ENCODE assay signal across 1 cellular context in the genomic region with DNA sequence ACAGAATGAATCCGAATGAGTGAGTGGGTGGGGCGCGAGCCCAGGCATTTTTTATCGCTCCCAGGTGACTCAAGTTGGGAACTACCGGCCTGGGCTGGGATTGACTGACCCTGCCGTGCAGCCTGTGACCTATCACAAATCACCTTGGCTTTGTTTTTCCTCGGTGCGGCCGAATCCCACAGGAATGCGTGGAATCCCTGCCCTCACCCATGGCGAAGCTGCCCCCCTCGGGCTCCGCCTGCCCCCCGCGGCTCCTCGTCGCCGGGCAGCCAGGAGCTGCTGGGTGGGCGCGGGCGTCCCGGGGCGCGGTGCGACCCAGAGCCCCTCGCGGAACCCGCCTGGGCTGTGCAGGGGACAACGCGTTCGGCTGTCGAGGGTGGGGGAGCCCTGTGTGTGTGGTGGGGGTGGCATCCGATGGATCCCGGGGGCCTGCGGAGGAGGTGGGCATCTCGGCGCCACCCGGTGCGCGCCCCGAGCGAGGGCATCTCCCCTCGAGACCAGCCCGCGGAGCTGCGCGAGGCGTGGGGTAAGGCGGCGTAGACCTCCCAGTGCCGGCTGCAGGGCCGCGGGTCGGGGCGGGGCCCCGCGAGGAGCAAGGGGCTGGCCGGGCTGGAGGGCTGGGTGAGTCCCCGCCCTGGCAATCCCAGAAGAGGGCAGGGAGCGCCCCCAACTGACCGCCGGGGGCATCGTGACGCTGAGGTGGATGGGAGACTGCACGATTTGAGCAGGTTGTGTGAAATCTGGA.
TF ChIP-seq lines count a peak whose summit lies in the region.

No MANE protein-coding gene starts in this region.

TF ChIP-seq in HEK293, 187 proteins besides CTCF, POLR2A, EP300 and RAD21 (continued from another document and continues in another):
- no peak for TF ChIP-seq ZNF664 (tag by site-specific recombination; IDR thresholded peaks at IDR 0.05)
- no peak for TF ChIP-seq HOXD13 (CRISPR knock-in tag; IDR thresholded peaks at IDR 0.05; ENCODE audit: borderline replicate concordance)
- TF ChIP-seq ZEB2 (tag by site-specific recombination; IDR thresholded peaks at IDR 0.05) = no peak
- TF ChIP-seq WT1 (tag by site-specific recombination; IDR thresholded peaks at IDR 0.05) = no peak
- TF ChIP-seq PRDM4 (tag by site-specific recombination; IDR thresholded peaks at IDR 0.05) = no peak
- TF ChIP-seq ZNF513 (tag by site-specific recombination; IDR thresholded peaks at IDR 0.05) = no peak
- TF ChIP-seq, protein P1, sequence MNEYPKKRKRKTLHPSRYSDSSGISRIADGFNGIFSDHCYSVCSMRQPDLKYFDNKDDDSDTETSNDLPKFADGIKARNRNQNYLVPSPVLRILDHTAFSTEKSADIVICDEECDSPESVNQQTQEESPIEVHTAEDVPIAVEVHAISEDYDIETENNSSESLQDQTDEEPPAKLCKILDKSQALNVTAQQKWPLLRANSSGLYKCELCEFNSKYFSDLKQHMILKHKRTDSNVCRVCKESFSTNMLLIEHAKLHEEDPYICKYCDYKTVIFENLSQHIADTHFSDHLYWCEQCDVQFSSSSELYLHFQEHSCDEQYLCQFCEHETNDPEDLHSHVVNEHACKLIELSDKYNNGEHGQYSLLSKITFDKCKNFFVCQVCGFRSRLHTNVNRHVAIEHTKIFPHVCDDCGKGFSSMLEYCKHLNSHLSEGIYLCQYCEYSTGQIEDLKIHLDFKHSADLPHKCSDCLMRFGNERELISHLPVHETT (tag by site-specific recombination; IDR thresholded peaks at IDR 0.05) = no peak
- TF ChIP-seq GLIS2 (tag by site-specific recombination; IDR thresholded peaks at IDR 0.05) = peak; percentile 95
- TF ChIP-seq, protein P2, sequence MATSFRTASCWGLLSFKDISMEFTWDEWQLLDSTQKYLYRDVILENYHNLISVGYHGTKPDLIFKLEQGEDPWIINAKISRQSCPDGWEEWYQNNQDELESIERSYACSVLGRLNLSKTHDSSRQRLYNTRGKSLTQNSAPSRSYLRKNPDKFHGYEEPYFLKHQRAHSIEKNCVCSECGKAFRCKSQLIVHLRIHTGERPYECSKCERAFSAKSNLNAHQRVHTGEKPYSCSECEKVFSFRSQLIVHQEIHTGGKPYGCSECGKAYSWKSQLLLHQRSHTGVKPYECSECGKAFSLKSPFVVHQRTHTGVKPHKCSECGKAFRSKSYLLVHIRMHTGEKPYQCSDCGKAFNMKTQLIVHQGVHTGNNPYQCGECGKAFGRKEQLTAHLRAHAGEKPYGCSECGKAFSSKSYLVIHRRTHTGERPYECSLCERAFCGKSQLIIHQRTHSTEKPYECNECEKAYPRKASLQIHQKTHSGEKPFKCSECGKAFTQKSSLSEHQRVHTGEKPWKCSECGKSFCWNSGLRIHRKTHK (tag by site-specific recombination; IDR thresholded peaks at IDR 0.05) = no peak
- no peak for TF ChIP-seq ZNF677 (tag by site-specific recombination; IDR thresholded peaks at IDR 0.05)
- 0 out of 2 replicates have a peak, but pooled peaks have one; percentile 27 for TF ChIP-seq ZSCAN5A (tag by site-specific recombination; IDR thresholded peaks at IDR 0.05)
- peak; percentile 61 for TF ChIP-seq ZBTB8A (tag by site-specific recombination; IDR thresholded peaks at IDR 0.05)
- 0 out of 2 replicates have a peak, but pooled peaks have one; percentile 25 for TF ChIP-seq BCL11B (tag by site-specific recombination; IDR thresholded peaks at IDR 0.05; ENCODE audit: low read depth)
- TF ChIP-seq ZNF501 (tag by site-specific recombination; IDR thresholded peaks at IDR 0.05) = no peak
- no peak for TF ChIP-seq ZNF10 (tag by site-specific recombination; IDR thresholded peaks at IDR 0.05)
- TF ChIP-seq ZBTB6 (tag by site-specific recombination; IDR thresholded peaks at IDR 0.05) = no peak
- no peak for TF ChIP-seq ZNF146 (tag by site-specific recombination; IDR thresholded peaks at IDR 0.05)
- no peak for TF ChIP-seq ZFP69B (tag by site-specific recombination; IDR thresholded peaks at IDR 0.05)
- TF ChIP-seq ZNF302 (tag by site-specific recombination; IDR thresholded peaks at IDR 0.05; ENCODE audit: low read depth) = no peak
- TF ChIP-seq ZNF843 (tag by site-specific recombination; IDR thresholded peaks at IDR 0.05) = 0 out of 2 replicates have a peak, but pooled peaks have one; percentile 22
- no peak for TF ChIP-seq ZNF362 (tag by site-specific recombination; IDR thresholded peaks at IDR 0.05)
- TF ChIP-seq ZNF654 (tag by site-specific recombination; IDR thresholded peaks at IDR 0.05; ENCODE audit: low read depth) = peak; percentile 94
- TF ChIP-seq ZNF561 (tag by site-specific recombination; IDR thresholded peaks at IDR 0.05; ENCODE audit: borderline replicate concordance) = no peak
- TF ChIP-seq, protein P3, sequence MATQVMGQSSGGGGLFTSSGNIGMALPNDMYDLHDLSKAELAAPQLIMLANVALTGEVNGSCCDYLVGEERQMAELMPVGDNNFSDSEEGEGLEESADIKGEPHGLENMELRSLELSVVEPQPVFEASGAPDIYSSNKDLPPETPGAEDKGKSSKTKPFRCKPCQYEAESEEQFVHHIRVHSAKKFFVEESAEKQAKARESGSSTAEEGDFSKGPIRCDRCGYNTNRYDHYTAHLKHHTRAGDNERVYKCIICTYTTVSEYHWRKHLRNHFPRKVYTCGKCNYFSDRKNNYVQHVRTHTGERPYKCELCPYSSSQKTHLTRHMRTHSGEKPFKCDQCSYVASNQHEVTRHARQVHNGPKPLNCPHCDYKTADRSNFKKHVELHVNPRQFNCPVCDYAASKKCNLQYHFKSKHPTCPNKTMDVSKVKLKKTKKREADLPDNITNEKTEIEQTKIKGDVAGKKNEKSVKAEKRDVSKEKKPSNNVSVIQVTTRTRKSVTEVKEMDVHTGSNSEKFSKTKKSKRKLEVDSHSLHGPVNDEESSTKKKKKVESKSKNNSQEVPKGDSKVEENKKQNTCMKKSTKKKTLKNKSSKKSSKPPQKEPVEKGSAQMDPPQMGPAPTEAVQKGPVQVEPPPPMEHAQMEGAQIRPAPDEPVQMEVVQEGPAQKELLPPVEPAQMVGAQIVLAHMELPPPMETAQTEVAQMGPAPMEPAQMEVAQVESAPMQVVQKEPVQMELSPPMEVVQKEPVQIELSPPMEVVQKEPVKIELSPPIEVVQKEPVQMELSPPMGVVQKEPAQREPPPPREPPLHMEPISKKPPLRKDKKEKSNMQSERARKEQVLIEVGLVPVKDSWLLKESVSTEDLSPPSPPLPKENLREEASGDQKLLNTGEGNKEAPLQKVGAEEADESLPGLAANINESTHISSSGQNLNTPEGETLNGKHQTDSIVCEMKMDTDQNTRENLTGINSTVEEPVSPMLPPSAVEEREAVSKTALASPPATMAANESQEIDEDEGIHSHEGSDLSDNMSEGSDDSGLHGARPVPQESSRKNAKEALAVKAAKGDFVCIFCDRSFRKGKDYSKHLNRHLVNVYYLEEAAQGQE (tag by site-specific recombination; IDR thresholded peaks at IDR 0.05) = no peak
- TF ChIP-seq RBAK (tag by site-specific recombination; IDR thresholded peaks at IDR 0.05) = no peak
- TF ChIP-seq TSHZ1 (tag by site-specific recombination; IDR thresholded peaks at IDR 0.05; ENCODE audit: borderline replicate concordance) = no peak
- no peak for TF ChIP-seq ZNF510 (tag by site-specific recombination; IDR thresholded peaks at IDR 0.05; ENCODE audit: insufficient replicate concordance)
- no peak for TF ChIP-seq ZNF2 (tag by site-specific recombination; IDR thresholded peaks at IDR 0.05)
- no peak for TF ChIP-seq ZNF239 (tag by site-specific recombination; IDR thresholded peaks at IDR 0.05)
- TF ChIP-seq ZBTB7A (tag by site-specific recombination; IDR thresholded peaks at IDR 0.05; ENCODE audit: low read depth) = no peak
- no peak for TF ChIP-seq MYNN (tag by site-specific recombination; IDR thresholded peaks at IDR 0.05; ENCODE audit: borderline replicate concordance)
- TF ChIP-seq, protein P4, sequence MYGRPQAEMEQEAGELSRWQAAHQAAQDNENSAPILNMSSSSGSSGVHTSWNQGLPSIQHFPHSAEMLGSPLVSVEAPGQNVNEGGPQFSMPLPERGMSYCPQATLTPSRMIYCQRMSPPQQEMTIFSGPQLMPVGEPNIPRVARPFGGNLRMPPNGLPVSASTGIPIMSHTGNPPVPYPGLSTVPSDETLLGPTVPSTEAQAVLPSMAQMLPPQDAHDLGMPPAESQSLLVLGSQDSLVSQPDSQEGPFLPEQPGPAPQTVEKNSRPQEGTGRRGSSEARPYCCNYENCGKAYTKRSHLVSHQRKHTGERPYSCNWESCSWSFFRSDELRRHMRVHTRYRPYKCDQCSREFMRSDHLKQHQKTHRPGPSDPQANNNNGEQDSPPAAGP (tag by site-specific recombination; IDR thresholded peaks at IDR 0.05) = 0 out of 2 replicates have a peak, but pooled peaks have one; percentile 34
- no peak for TF ChIP-seq TRIM28 (IDR thresholded peaks at IDR 0.05; ENCODE audit: borderline replicate concordance, low read length)
- no peak for TF ChIP-seq EGR2 (tag by site-specific recombination; IDR thresholded peaks at IDR 0.05; ENCODE audit: low read depth)
- TF ChIP-seq ZNF596 (tag by site-specific recombination; IDR thresholded peaks at IDR 0.05) = no peak
- TF ChIP-seq YY1 (tag by site-specific recombination; IDR thresholded peaks at IDR 0.05) = no peak
- no peak for TF ChIP-seq ZNF37A (tag by site-specific recombination; IDR thresholded peaks at IDR 0.05)
- no peak for TF ChIP-seq SETDB1 (IDR thresholded peaks at IDR 0.05; ENCODE audit: insufficient read length, low read length)
